1 cellular context compared by ENCODE assay signal in the genomic region with DNA sequence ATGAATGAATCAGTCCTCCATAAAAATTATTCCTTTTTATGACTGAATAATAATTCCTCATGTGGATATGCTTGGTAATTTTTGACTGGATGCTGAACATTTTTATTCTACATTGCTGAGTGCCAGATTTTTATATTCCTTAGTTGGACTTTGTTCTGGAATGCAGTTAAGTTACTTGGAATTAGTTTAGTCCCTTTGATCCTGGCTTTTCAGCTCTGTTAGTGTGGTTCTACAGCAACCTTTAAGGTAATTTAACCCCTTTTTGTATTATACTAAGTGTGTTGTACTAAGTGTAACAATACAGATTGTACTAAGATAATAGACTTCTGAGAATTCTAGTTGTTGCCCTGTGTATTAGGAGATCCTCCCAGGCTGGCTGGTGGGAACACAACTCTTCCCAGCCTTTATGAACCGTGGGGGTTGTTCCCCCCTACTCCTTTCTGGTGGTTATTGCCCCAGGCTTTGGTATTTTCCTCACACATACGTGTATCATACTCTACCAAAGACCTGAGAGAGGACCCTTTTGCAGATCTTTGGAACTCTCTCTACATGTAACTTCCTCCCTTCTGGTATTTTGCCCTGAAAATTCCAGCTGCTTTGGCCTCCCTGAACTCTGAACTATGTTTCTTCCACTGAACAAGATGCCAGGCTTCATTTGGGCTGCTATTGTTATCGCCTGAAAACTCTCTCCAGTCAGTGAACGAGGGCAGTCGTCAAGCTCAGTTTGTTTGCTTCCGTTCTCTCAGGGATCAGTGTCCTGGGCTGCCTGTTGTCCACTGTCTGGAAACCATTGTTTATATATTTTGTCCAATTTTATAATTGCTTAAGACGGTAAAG.
TF ChIP-seq lines count a peak whose summit lies in the region.

No MANE protein-coding gene starts in this region.

TF ChIP-seq in HepG2, 621 proteins besides CTCF, POLR2A, EP300 and RAD21 (continued from another document):
- TF ChIP-seq AHDC1 (CRISPR knock-in tag; IDR thresholded peaks at IDR 0.05; ENCODE audit: borderline replicate concordance) = no peak; the same call in 1 of the 2 replicates
- TF ChIP-seq ZNF543 (CRISPR knock-in tag; IDR thresholded peaks at IDR 0.05) = no peak
- no peak for TF ChIP-seq IRF2 (CRISPR knock-in tag; IDR thresholded peaks at IDR 0.05)
- TF ChIP-seq ATM (IDR thresholded peaks at IDR 0.05; ENCODE audit: borderline replicate concordance) = no peak
- no peak for TF ChIP-seq CCDC6 (CRISPR knock-in tag; IDR thresholded peaks at IDR 0.05)
